23 cellular contexts compared by ENCODE assay signal in the genomic region with DNA sequence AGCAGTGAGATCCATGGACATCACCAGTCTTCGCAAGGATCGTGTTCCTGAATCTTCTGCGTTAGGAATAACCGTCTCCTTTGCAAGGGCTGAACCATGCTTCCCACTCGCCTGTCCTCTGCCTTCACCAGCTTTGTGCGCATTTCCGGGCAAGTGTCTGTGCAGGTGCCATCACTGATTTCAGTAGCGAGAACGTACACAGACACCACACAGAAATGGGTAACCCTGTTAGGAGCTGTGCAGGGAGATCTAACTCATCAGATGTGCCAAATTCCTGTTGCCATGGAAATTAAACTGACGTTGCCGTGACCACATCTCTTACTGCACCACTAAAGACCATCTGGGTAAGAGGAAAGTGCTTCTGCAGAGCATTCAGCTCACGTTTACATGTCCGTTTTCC.
DNase-seq lines count a peak whose midpoint lies in the region; ATAC-seq lines count a peak whose summit lies in the region.
"Had no signal": no experiment of that assay in that cellular context is flagged by ENCODE, and none has a peak within 500 bp of the region (broad histone marks: within the 10 kb centered on the region; RNA-seq: fewer than 3 reads in every experiment).

No MANE protein-coding gene starts in this region.

- H3K4me1 Mint-ChIP-seq in activated T-helper 1 cell treated with anti-CD3 and anti-CD28 coated beads, Interleukin-12 subunit alpha, Interleukin-12 subunit beta, Interleukin-2, Interleukin-4 antibody, amounts not matched to agents 30 ng/mL and 10 ng/mL and 1 ng/mL, durations not matched to agents 14 hours and 24 hours and 36 hours (ENCODE audit: low read depth): no peaks in the 10 kb centered on the region

- H3K9me3 Mint-ChIP-seq in activated T-helper 1 cell treated with anti-CD3 and anti-CD28 coated beads, Interleukin-12 subunit alpha, Interleukin-12 subunit beta, Interleukin-2, Interleukin-4 antibody, amounts not matched to agents 30 ng/mL and 10 ng/mL and 1 ng/mL, durations not matched to agents 14 hours and 24 hours and 36 hours: no peaks in the 10 kb centered on the region
- H3K9me3 Mint-ChIP-seq: activated CD4-positive, alpha-beta memory T cell treated with anti-CD3 and anti-CD28 coated beads, Interleukin-2, amount 10 ng/mL, durations not matched to agents 7 days and 5 days; activated naive CD4-positive, alpha-beta T cell treated with anti-CD3 and anti-CD28 coated beads for 36 hours; CD8-positive, alpha-beta T cell; H9; T-helper 2 cell treated with Interferon-gamma antibody and Interleukin-4, amounts not matched to agents 5 μg/mL and 100 μg/mL, for 36 hours had no signal

- ATAC-seq in sciatic nerve (no peak), HG02973 (IDR thresholded peaks at IDR 0.05; ENCODE audit: unreplicated experiment) (no peak)
- ATAC-seq: body of pancreas; CD8-positive, alpha-beta T cell; heart right ventricle; naive thymus-derived CD8-positive, alpha-beta T cell had no signal

- H3K4me3 Mint-ChIP-seq in activated T-helper 1 cell treated with anti-CD3 and anti-CD28 coated beads, Interleukin-12 subunit alpha, Interleukin-12 subunit beta, Interleukin-2, Interleukin-4 antibody, amounts not matched to agents 30 ng/mL and 10 ng/mL and 1 ng/mL, durations not matched to agents 14 hours and 24 hours and 36 hours: no peak overlapping the region
- H3K4me3 Mint-ChIP-seq: activated CD4-positive, alpha-beta memory T cell treated with anti-CD3 and anti-CD28 coated beads, Interleukin-2, amount 10 ng/mL, durations not matched to agents 7 days and 5 days; activated naive CD4-positive, alpha-beta T cell treated with anti-CD3 and anti-CD28 coated beads for 36 hours; CD8-positive, alpha-beta T cell; H9; naive thymus-derived CD8-positive, alpha-beta T cell; stimulated activated naive B cell treated with anti-CD40 and anti-IgM and Interleukin-4, amounts not matched to agents 10 μg/mL and 1 μg/mL and 100 μg/mL, for 72 hours; T-helper 2 cell treated with Interferon-gamma antibody and Interleukin-4, amounts not matched to agents 5 μg/mL and 100 μg/mL, for 36 hours had no signal

- H3K27me3 Mint-ChIP-seq in activated T-helper 1 cell treated with anti-CD3 and anti-CD28 coated beads, Interleukin-12 subunit alpha, Interleukin-12 subunit beta, Interleukin-2, Interleukin-4 antibody, amounts not matched to agents 30 ng/mL and 10 ng/mL and 1 ng/mL, durations not matched to agents 14 hours and 24 hours and 36 hours (ENCODE audit: insufficient read depth): peaks cover 11% of the 10 kb centered on the region

- intact Hi-C loops in sciatic nerve (cut with DNase I): no loop called here
- intact Hi-C loops in activated T-helper 1 cell treated with anti-CD3 and anti-CD28 coated beads, Interleukin-12 subunit alpha, Interleukin-12 subunit beta, Interleukin-2, Interleukin-4 antibody, amounts not matched to agents 30 ng/mL and 10 ng/mL and 1 ng/mL, durations not matched to agents 14 hours and 24 hours and 36 hours (cut with micrococcal nuclease): no loop called here

- peak; percentile 8 for DNase-seq in NCI-H2171 treated with DMSO at 0.1 percent for 48 hours (lab: John Stamatoyannopoulos, UW)
- DNase-seq in NCI-H2171 (lab: John Stamatoyannopoulos, UW): no peak
- DNase-seq in NCI-H1694 treated with DMSO at 0.1 percent for 48 hours (lab: John Stamatoyannopoulos, UW): peak; percentile 13
- DNase-seq in cerebellum (ENCODE audit: low spot score): peak; percentile 56
- DNase-seq in sciatic nerve (ENCODE audit: low spot score): peak; percentile 9
- DNase-seq in activated T-helper 1 cell treated with anti-CD3 and anti-CD28 coated beads, Interleukin-12 subunit alpha, Interleukin-12 subunit beta, Interleukin-2, Interleukin-4 antibody, amounts not matched to agents 30 ng/mL and 10 ng/mL and 1 ng/mL, durations not matched to agents 14 hours and 24 hours and 36 hours (ENCODE audit: low spot score): no peak
- no peak for DNase-seq in CD1c-positive myeloid dendritic cell (ENCODE audit: extremely low spot score)
- DNase-seq: activated CD4-positive, alpha-beta memory T cell treated with anti-CD3 and anti-CD28 coated beads, Interleukin-2, amount 10 ng/mL, durations not matched to agents 7 days and 5 days; activated CD8-positive, alpha-beta memory T cell treated with anti-CD3 and anti-CD28 coated beads, Interleukin-2, amount 50 U/mL, for 4 hours; activated naive CD4-positive, alpha-beta T cell treated with anti-CD3 and anti-CD28 coated beads for 36 hours; CD8-positive, alpha-beta T cell; foreskin melanocyte; H9; heart right ventricle; MM.1S; naive thymus-derived CD8-positive, alpha-beta T cell; NCI-H2081; NK-92 treated with Interleukin-12 subunit alpha and Interleukin-12 subunit beta, amount 100 ng/mL, for 24 hours; PC-9; stimulated activated naive B cell treated with anti-CD40 and anti-IgM and Interleukin-4, amounts not matched to agents 10 μg/mL and 1 μg/mL and 100 μg/mL, for 72 hours had no signal

- no peaks in the 10 kb centered on the region for H3K36me3 Mint-ChIP-seq in activated T-helper 1 cell treated with anti-CD3 and anti-CD28 coated beads, Interleukin-12 subunit alpha, Interleukin-12 subunit beta, Interleukin-2, Interleukin-4 antibody, amounts not matched to agents 30 ng/mL and 10 ng/mL and 1 ng/mL, durations not matched to agents 14 hours and 24 hours and 36 hours (ENCODE audit: low read depth)
- H3K36me3 Mint-ChIP-seq: CD8-positive, alpha-beta T cell; naive thymus-derived CD8-positive, alpha-beta T cell; stimulated activated naive B cell treated with anti-CD40 and anti-IgM and Interleukin-4, amounts not matched to agents 10 μg/mL and 1 μg/mL and 100 μg/mL, for 72 hours had no signal

- H3K27ac Mint-ChIP-seq in activated T-helper 1 cell treated with anti-CD3 and anti-CD28 coated beads, Interleukin-12 subunit alpha, Interleukin-12 subunit beta, Interleukin-2, Interleukin-4 antibody, amounts not matched to agents 30 ng/mL and 10 ng/mL and 1 ng/mL, durations not matched to agents 14 hours and 24 hours and 36 hours: no peak overlapping the region
- H3K27ac Mint-ChIP-seq: activated CD4-positive, alpha-beta memory T cell treated with anti-CD3 and anti-CD28 coated beads, Interleukin-2, amount 10 ng/mL, durations not matched to agents 7 days and 5 days; activated naive CD4-positive, alpha-beta T cell treated with anti-CD3 and anti-CD28 coated beads for 36 hours; CD8-positive, alpha-beta T cell; naive thymus-derived CD8-positive, alpha-beta T cell; stimulated activated naive B cell treated with anti-CD40 and anti-IgM and Interleukin-4, amounts not matched to agents 10 μg/mL and 1 μg/mL and 100 μg/mL, for 72 hours; T-helper 2 cell treated with Interferon-gamma antibody and Interleukin-4, amounts not matched to agents 5 μg/mL and 100 μg/mL, for 36 hours had no signal

Comparison
In these comparisons a context has a peak if more than half of its experiments do, and no peak if none do; other contexts are left out.
1. DNase-seq: peak in NCI-H2171 treated with DMSO at 0.1 percent for 48 hours (single experiment), NCI-H1694 treated with DMSO at 0.1 percent for 48 hours (single experiment), cerebellum (single experiment) and sciatic nerve (single experiment); none in NCI-H2171 (single experiment), activated T-helper 1 cell treated with anti-CD3 and anti-CD28 coated beads, Interleukin-12 subunit alpha, Interleukin-12 subunit beta, Interleukin-2, Interleukin-4 antibody, amounts not matched to agents 30 ng/mL and 10 ng/mL and 1 ng/mL, durations not matched to agents 14 hours and 24 hours and 36 hours (single experiment) and CD1c-positive myeloid dendritic cell (single experiment).